Comparison of ENCODE assay signal across 9 cellular contexts in the genomic region with DNA sequence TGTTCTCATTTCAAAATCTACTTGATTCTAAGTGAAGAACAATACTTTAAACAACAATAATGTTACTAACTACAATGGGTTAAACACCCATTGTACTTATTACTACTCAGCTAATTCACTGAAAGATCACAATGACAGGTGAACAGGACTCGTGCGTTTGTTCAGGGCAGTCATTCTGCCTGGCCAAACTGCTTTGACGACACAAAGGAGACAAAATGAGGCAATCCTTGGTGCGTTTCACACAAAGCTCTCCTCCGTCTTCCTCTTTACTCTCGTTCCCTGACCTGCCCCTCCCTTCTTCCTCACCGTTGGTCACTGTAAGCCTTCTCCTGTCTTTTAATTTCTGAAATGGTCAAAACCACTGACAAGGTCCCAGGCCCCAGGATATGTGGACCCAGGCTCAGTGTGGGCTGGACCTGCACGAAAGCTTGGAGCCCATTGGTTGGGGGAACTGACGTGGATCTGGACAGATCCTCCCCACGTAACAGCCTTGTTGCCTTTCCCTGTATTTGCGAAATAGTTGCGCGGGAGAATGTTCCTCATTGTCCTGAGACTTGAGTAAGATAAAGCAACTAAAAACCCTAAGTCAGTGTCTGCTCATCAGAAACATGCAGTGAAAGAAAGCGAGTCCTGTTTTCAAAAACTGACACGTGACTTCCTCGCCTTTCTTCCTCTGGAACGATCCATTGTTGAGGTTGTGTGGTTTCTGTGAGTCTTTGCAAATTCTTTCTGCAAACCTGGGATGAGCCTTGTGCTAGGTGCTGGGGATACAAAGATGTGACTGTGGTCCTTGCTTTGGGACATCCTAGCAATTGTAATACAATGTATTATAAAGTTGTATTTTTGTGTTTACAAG.
A peak's percentile ranks its signal among the peaks of the same experiment; 100 is the strongest.
DNase-seq lines count a peak whose midpoint lies in the region; ATAC-seq, FAIRE-seq and TF ChIP-seq lines count a peak whose summit lies in the region.
"Had no signal": no experiment of that assay in that cellular context is flagged by ENCODE, and none has a peak within 500 bp of the region (broad histone marks: within the 10 kb centered on the region; RNA-seq: fewer than 3 reads in every experiment).

No MANE protein-coding gene starts in this region.

- no peaks in the 10 kb centered on the region for H3K36me3 Mint-ChIP-seq in activated T-cell treated with anti-CD3 and anti-CD28 coated beads, Interleukin-2, amount 50 U/mL, for 24 hours (ENCODE audit: low read depth)

- peak; percentile 36 for FAIRE-seq in bronchial epithelial cell (lab: Jason Lieb, UNC)

- no peak for TF ChIP-seq EP300 in transverse colon (IDR thresholded peaks at IDR 0.05; ENCODE audit: low read depth)

- peaks cover 12% of the 10 kb centered on the region for H3K4me1 Mint-ChIP-seq in activated T-cell treated with anti-CD3 and anti-CD28 coated beads, Interleukin-2, amount 50 U/mL, for 24 hours (ENCODE audit: low read depth)

- TF ChIP-seq CTCF in bronchial epithelial cell (IDR thresholded peaks at IDR 0.05; ENCODE audit: insufficient read depth, low read length, severe bottlenecking) (no peak), mucosa of descending colon (IDR thresholded peaks at IDR 0.05) (no peak), transverse colon (IDR thresholded peaks at IDR 0.05) (no peak)

- no peak overlapping the region for H3K4me3 ChIP-seq in bronchial epithelial cell (ENCODE audit: low read depth, low read length)
- no peak overlapping the region for H3K4me3 ChIP-seq in mucosa of descending colon
- H3K4me3 ChIP-seq in transverse colon, result no peak overlapping the region

- H3K36me3 ChIP-seq in bronchial epithelial cell (ENCODE audit: control insufficient read depth, insufficient read depth, low read length), result no peaks in the 10 kb centered on the region
- H3K36me3 ChIP-seq in mucosa of descending colon (ENCODE audit: low read depth), result no peaks in the 10 kb centered on the region
- H3K36me3 ChIP-seq in transverse colon, result no peaks in the 10 kb centered on the region

- no peaks in the 10 kb centered on the region for H3K9me3 ChIP-seq in mucosa of descending colon
- H3K9me3 ChIP-seq in transverse colon, result no peaks in the 10 kb centered on the region

- no peak overlapping the region for H3K27ac Mint-ChIP-seq in activated T-cell treated with anti-CD3 and anti-CD28 coated beads, Interleukin-2, amount 50 U/mL, for 24 hours

- peak overlapping the region; percentile 59 for H3K4me3 Mint-ChIP-seq in activated T-cell treated with anti-CD3 and anti-CD28 coated beads, Interleukin-2, amount 50 U/mL, for 24 hours

- in situ Hi-C loops in transverse colon (cut with MboI; ENCODE audit: low pct_ligation_motif_present in 1 of 4, low pct_unique_long_range_greater_than_20kb in 1 of 4, low sequenced_read_pairs in 3 of 4), result no loop called here

- no peaks in the 10 kb centered on the region for H3K27me3 ChIP-seq in bronchial epithelial cell (ENCODE audit: control insufficient read depth, insufficient read depth, low read length)
- no peaks in the 10 kb centered on the region for H3K27me3 ChIP-seq in transverse colon

- H3K27me3 Mint-ChIP-seq in activated T-cell treated with anti-CD3 and anti-CD28 coated beads, Interleukin-2, amount 50 U/mL, for 24 hours, result peaks cover 45% of the 10 kb centered on the region

- no peaks in the 10 kb centered on the region for H3K4me1 ChIP-seq in mucosa of descending colon (ENCODE audit: low read depth)
- H3K4me1 ChIP-seq in transverse colon, result no peaks in the 10 kb centered on the region

- peak overlapping the region in 1 of 4 donors; percentile 9 for H3K27ac ChIP-seq in transverse colon

- no peaks in the 10 kb centered on the region for H3K9me3 Mint-ChIP-seq in activated T-cell treated with anti-CD3 and anti-CD28 coated beads, Interleukin-2, amount 50 U/mL, for 24 hours

- no peak for TF ChIP-seq POLR2A in transverse colon (IDR thresholded peaks at IDR 0.05)

- intact Hi-C loops in mucosa of descending colon (cut with DNase I, micrococcal nuclease) (no loop called here), transverse colon (cut with DNase I; ENCODE audit: low total_unique reads) (no loop called here)

- peak; percentile 32 for DNase-seq in activated T-cell treated with anti-CD3 and anti-CD28 coated beads, Interleukin-2, amount 50 U/mL, for 24 hours
- DNase-seq in activated T-cell treated with anti-CD3 and anti-CD28 coated beads for 4 hours (no peak), bronchial epithelial cell (ENCODE audit: low read depth) (no peak), mucosa of descending colon (peak in 2 of 3 donors; percentile 31 to 59), transverse colon (peak; percentile 30), NCI-H2196 treated with DMSO at 0.1 percent for 48 hours (lab: John Stamatoyannopoulos, UW; ENCODE audit: unreplicated experiment) (no peak)
- DNase-seq in stimulated activated CD4-positive, alpha-beta T cell treated with anti-CD3 and anti-CD28 coated beads, Interleukin-1b, Interleukin-23, amount 100 ng/mL, for 48 hours, result no peak
- DNase-seq: NCI-H1105 treated with DMSO at 0.1 percent for 48 hours had no signal

- ATAC-seq in mucosa of descending colon (peak; percentile 67), GM18870 (IDR thresholded peaks at IDR 0.05; ENCODE audit: unreplicated experiment) (no peak)

- WGBS in transverse colon (ENCODE audit: low coverage in 1 of 2), 2 donors, result 50 to 54% methylated on average over 16 to 17 of the region's 17 CpGs

Comparison
In these comparisons a context has a peak if more than half of its experiments do, and no peak if none do; other contexts are left out.
1. DNase-seq: peak in activated T-cell treated with anti-CD3 and anti-CD28 coated beads, Interleukin-2, amount 50 U/mL, for 24 hours (single experiment), mucosa of descending colon (2 of 3) and transverse colon (single experiment); none in activated T-cell treated with anti-CD3 and anti-CD28 coated beads for 4 hours (single experiment), bronchial epithelial cell (single experiment), NCI-H2196 treated with DMSO at 0.1 percent for 48 hours (single experiment) and stimulated activated CD4-positive, alpha-beta T cell treated with anti-CD3 and anti-CD28 coated beads, Interleukin-1b, Interleukin-23, amount 100 ng/mL, for 48 hours (single experiment).